9 cellular contexts compared by ENCODE assay signal in the genomic region with DNA sequence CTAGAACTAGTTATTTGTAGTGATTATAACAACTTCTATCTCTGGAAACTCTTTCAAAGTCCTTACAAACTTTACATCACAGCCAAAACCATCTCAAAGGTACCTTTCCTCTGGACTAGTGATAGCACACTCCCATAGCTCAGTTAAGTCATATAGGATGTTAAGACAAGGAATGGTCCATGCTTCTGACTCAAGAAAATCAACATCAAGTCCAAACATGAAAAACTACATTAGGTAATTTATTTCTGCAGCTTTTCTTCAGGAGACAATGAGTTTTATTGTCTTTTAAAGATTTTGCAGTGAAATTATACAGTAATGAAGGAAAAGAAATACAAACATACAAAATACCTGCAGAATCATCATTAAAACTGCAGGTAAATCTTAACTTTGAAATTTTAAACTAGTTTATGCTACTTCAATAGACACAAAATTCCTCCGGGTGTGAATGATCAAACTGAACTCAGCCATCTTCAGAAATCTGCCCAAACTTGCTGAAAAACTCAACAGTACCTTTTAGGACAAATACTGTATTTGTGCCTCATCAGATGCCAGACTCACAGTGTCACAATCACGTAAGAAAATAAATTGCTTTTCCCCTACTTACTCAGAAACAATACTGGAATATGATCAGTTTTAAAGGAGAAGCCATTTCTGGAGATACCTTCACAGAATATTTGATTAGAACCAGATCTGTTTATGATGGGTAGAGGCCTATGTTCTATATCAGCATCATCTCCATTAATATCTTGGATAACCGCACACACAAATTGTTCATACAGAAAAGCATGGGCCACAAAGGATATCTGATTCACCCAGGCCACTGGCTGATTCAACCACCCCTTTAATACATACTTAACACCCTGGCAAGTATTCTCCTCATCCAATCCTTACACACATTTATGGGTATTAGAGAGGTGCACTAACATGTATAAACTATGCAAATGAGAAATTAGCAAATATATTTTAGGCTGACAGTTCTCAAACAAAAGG. TPM values are rescaled to one million over a fixed set of nuclear protein-coding genes. Genes with fewer than 3 reads are reported as not detected.
DNase-seq lines count a peak whose midpoint lies in the region; ATAC-seq and TF ChIP-seq lines count a peak whose summit lies in the region.
"Had no signal": no experiment of that assay in that cellular context is flagged by ENCODE, and none has a peak within 500 bp of the region (broad histone marks: within the 10 kb centered on the region; RNA-seq: fewer than 3 reads in every experiment).

No MANE protein-coding gene starts in this region.

- H3K4me3 ChIP-seq in Caco-2 (ENCODE audit: low read depth, low read length) = no peak overlapping the region
- no peak overlapping the region for H3K4me3 ChIP-seq in right atrium auricular region

- intact Hi-C loops in Caco-2 (cut with micrococcal nuclease; ENCODE audit: unreplicated experiment) = loop anchor here (10.0 kb wide), 2 partner anchors 92 to 128 kb away; partner anchors contain the start of gene VWA3B

- H3K36me3 ChIP-seq in Caco-2 (ENCODE audit: control insufficient read depth, insufficient read depth, low read length) = no peaks in the 10 kb centered on the region
- H3K36me3 ChIP-seq in right atrium auricular region = no peaks in the 10 kb centered on the region

- no peak for TF ChIP-seq CTCF in Caco-2 (IDR thresholded peaks at IDR 0.05; ENCODE audit: insufficient read depth in 1 of 2, low read depth in 1 of 2, low read length in 1 of 2, severe bottlenecking in 1 of 2, unreplicated experiment in 1 of 2)
- TF ChIP-seq CTCF in brain (conservative IDR thresholded peaks at IDR 0.05) = no peak
- no peak for TF ChIP-seq CTCF in right atrium auricular region (IDR thresholded peaks at IDR 0.05)

- peak overlapping the region; percentile 92 for H3K4me3 Mint-ChIP-seq in Caco-2 (ENCODE audit: unreplicated experiment)
- peak overlapping the region; percentile 89 to 97 (median 94) for H3K4me3 Mint-ChIP-seq in IgD-negative memory B cell
- H3K4me3 Mint-ChIP-seq in brain = peak overlapping the region; percentile 98 to 100 (median 98)
- peak overlapping the region in 9 of 10 donors; percentile 25 to 97 (median 94) for H3K4me3 Mint-ChIP-seq in naive thymus-derived CD8-positive, alpha-beta T cell

- H3K4me1 ChIP-seq in Caco-2 = peaks cover 20% of the 10 kb centered on the region
- H3K4me1 ChIP-seq in right atrium auricular region = peaks cover 0 to 39% of the 10 kb centered on the region in 2 donors

- no TSS peak for BruUV-seq in Caco-2 (replicated peaks; lab: Mats Ljungman, UMichigan)

- no peak for ATAC-seq in naive thymus-derived CD8-positive, alpha-beta T cell
- ATAC-seq in HG03432 (IDR thresholded peaks at IDR 0.05; ENCODE audit: unreplicated experiment) = no peak
- no peak for ATAC-seq in HG03159 (IDR thresholded peaks at IDR 0.05; ENCODE audit: unreplicated experiment)

- H3K9me3 ChIP-seq in Caco-2 (no peaks in the 10 kb centered on the region; the same call in 1 of the 2 replicates), right atrium auricular region (peaks cover 0 to 8% of the 10 kb centered on the region in 2 donors)

- H3K4me1 Mint-ChIP-seq in Caco-2 (ENCODE audit: low read depth, unreplicated experiment) (peaks cover 16% of the 10 kb centered on the region), IgD-negative memory B cell (peaks cover 48 to 56% (median 56%) of the 10 kb centered on the region in 3 donors), brain (peaks cover 46% of the 10 kb centered on the region)
- peaks cover 27 to 68% (median 60%) of the 10 kb centered on the region in 4 donors for H3K4me1 Mint-ChIP-seq in naive thymus-derived CD8-positive, alpha-beta T cell

- H3K27ac Mint-ChIP-seq in Caco-2 (ENCODE audit: unreplicated experiment) (no peak overlapping the region), IgD-negative memory B cell (peak overlapping the region; percentile 85 to 92 (median 88)), brain (peak overlapping the region in 4 of 5 experiments; percentile 92 to 99 (median 98))
- peak overlapping the region in 1 of 10 donors; percentile 91 for H3K27ac Mint-ChIP-seq in naive thymus-derived CD8-positive, alpha-beta T cell
- H3K27ac Mint-ChIP-seq: dendritic cell treated with granulocyte-macrophage colony-stimulating factor and Interleukin-4, amounts not matched to agents 40 ng/mL and 50 ng/mL, for 4 days had no signal

- DNase-seq in Caco-2 = no peak
- no peak for DNase-seq in naive thymus-derived CD8-positive, alpha-beta T cell
- no peak for DNase-seq in MV-4-11 (lab: John Stamatoyannopoulos, UW)
- DNase-seq in right atrium auricular region (ENCODE audit: low spot score) = no peak

- H3K36me3 Mint-ChIP-seq in Caco-2 (ENCODE audit: insufficient read depth, unreplicated experiment) (peaks cover 5% of the 10 kb centered on the region), IgD-negative memory B cell (peaks cover 3% of the 10 kb centered on the region), brain (peaks cover 17% of the 10 kb centered on the region)
- H3K36me3 Mint-ChIP-seq in naive thymus-derived CD8-positive, alpha-beta T cell = peaks cover 3 to 10% (median 10%) of the 10 kb centered on the region in 3 donors

- CTCF ChIA-PET in Caco-2 (lab: Charles Lee) = no interaction called here

- no peaks in the 10 kb centered on the region for H3K27me3 Mint-ChIP-seq in Caco-2 (ENCODE audit: insufficient read depth, unreplicated experiment)
- no peaks in the 10 kb centered on the region for H3K27me3 Mint-ChIP-seq in IgD-negative memory B cell
- peaks cover 7% of the 10 kb centered on the region for H3K27me3 Mint-ChIP-seq in brain
- H3K27me3 Mint-ChIP-seq in naive thymus-derived CD8-positive, alpha-beta T cell = no peaks in the 10 kb centered on the region

- H3K27ac ChIP-seq in right atrium auricular region = no peak overlapping the region

- POLR2A ChIA-PET in Caco-2 (lab: Charles Lee) = no interaction called here
- POLR2A ChIA-PET in naive thymus-derived CD8-positive, alpha-beta T cell (lab: Charles Lee) = no interaction called here

- H3K27me3 ChIP-seq in Caco-2 (replicated peaks; ENCODE audit: control insufficient read depth, insufficient read depth, low read length) (no peaks in the 10 kb centered on the region), right atrium auricular region (no peaks in the 10 kb centered on the region)

- peaks cover 11% of the 10 kb centered on the region for H3K9me3 Mint-ChIP-seq in Caco-2 (ENCODE audit: unreplicated experiment)
- peaks cover 0 to 8% (median 4%) of the 10 kb centered on the region in 3 donors for H3K9me3 Mint-ChIP-seq in IgD-negative memory B cell
- H3K9me3 Mint-ChIP-seq in brain = peaks cover 7 to 21% (median 17%) of the 10 kb centered on the region in 5 experiments
- peaks cover 0 to 9% (median 0%) of the 10 kb centered on the region in 9 donors for H3K9me3 Mint-ChIP-seq in naive thymus-derived CD8-positive, alpha-beta T cell

RNA-seq across cellular contexts. Expression of gene TMEM131, which starts 2.6 kb away (rescaled TPM):
- total RNA-seq in Caco-2 (2022) (35.8 and 36.3 TPM in 2 replicates), right atrium auricular region (10 to 100 TPM; 20.7 to 21.8 TPM)
- polyA plus RNA-seq in IgD-negative memory B cell (24.9 TPM), brain (ENCODE audit: insufficient read depth, low read depth, low replicate concordance) (19.1 TPM)
- total RNA-seq in naive thymus-derived CD8-positive, alpha-beta T cell = 10 to 100 TPM; 51.6 to 61.4 TPM
- polyA plus RNA-seq in naive thymus-derived CD8-positive, alpha-beta T cell = 10 to 100 TPM; 11.4 to 18.1 (median 17.5) TPM
